Comparison of ENCODE assay signal across 21 cellular contexts in the genomic region with DNA sequence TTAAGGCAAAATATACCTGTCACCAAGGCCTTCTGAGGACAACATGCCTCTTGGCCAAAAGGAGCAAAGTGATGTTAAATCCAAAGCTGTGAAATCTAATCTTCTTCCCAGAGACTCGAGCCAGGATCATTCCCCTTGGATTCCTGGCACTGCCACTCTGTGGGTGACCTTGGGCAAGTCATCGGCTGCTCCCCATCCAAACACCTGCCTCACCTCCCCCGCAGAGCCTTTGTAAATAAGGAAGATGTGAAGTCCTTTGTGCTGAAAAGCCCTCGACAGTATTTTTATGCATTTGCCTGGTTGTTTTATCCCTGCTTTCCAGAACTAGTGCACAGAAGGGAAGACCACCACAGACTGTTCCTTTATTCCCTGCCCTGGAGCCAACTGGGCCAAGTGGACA. TPM values are rescaled to one million over a fixed set of nuclear protein-coding genes. Genes with fewer than 3 reads are reported as not detected.
DNase-seq lines count a peak whose midpoint lies in the region; ATAC-seq, FAIRE-seq and TF ChIP-seq lines count a peak whose summit lies in the region.
"Had no signal": no experiment of that assay in that cellular context is flagged by ENCODE, and none has a peak within 500 bp of the region (broad histone marks: within the 10 kb centered on the region; RNA-seq: fewer than 3 reads in every experiment).

No MANE protein-coding gene starts in this region.

- H3K9me3 ChIP-seq in astrocyte (ENCODE audit: insufficient read depth, low read depth, low read length) (no peaks in the 10 kb centered on the region), MG63 (no peaks in the 10 kb centered on the region), breast epithelium (no peaks in the 10 kb centered on the region)
- H3K9me3 ChIP-seq: thyroid gland had no signal

- H3K4me1 ChIP-seq in astrocyte (ENCODE audit: insufficient read depth, low read length) (peaks cover 11% of the 10 kb centered on the region), breast epithelium (no peaks in the 10 kb centered on the region)

- no peaks in the 10 kb centered on the region for H3K4me1 Mint-ChIP-seq in activated naive CD4-positive, alpha-beta T cell treated with anti-CD3 and anti-CD28 coated beads, Interleukin-2, amount 10 ng/mL, durations not matched to agents 7 days and 5 days
- peaks cover 9% of the 10 kb centered on the region for H3K4me1 Mint-ChIP-seq in astrocyte (ENCODE audit: low read depth, unreplicated experiment)
- H3K4me1 Mint-ChIP-seq in stimulated activated effector memory CD8-positive, alpha-beta T cell treated with anti-CD3 and anti-CD28 coated beads, Interleukin-12 subunit alpha, Interleukin-12 subunit beta, amount 100 ng/mL, for 72 hours: peaks cover 7% of the 10 kb centered on the region

- CTCF ChIA-PET in activated naive CD4-positive, alpha-beta T cell treated with anti-CD3 and anti-CD28 coated beads, Interleukin-2, amount 10 ng/mL, durations not matched to agents 7 days and 5 days (lab: Charles Lee): no interaction called here

- no peak for DNase-seq in activated naive CD4-positive, alpha-beta T cell treated with anti-CD3 and anti-CD28 coated beads, Interleukin-2, amount 50 U/mL, for 72 hours (ENCODE audit: low spot score in 2 of 2)
- DNase-seq in activated naive CD4-positive, alpha-beta T cell treated with anti-CD3 and anti-CD28 coated beads, Interleukin-2, amount 10 ng/mL, durations not matched to agents 7 days and 5 days: no peak
- DNase-seq in NCI-H146 (lab: John Stamatoyannopoulos, UW): peak; percentile 29
- DNase-seq in astrocyte (ENCODE audit: low read depth): no peak
- DNase-seq in stimulated activated effector memory CD8-positive, alpha-beta T cell treated with anti-CD3 and anti-CD28 coated beads, Interleukin-12 subunit alpha, Interleukin-12 subunit beta, amount 100 ng/mL, for 72 hours (ENCODE audit: low spot score in 2 of 2): no peak
- DNase-seq in MG63: no peak
- DNase-seq in NAMALWA (ENCODE audit: low spot score): no peak
- no peak for DNase-seq in breast epithelium (ENCODE audit: low spot score in 2 of 2)
- DNase-seq: activated CD4-positive, alpha-beta T cell treated with anti-CD3 and anti-CD28 coated beads for 4 hours; activated T-cell treated with anti-CD3 and anti-CD28 coated beads, Interleukin-2, amount 50 U/mL, for 72 hours; GF-D8; IMR-90; NCI-H1694; NCI-H526; T-cell; thyroid gland had no signal

- no peak overlapping the region for H2AFZ ChIP-seq in astrocyte (ENCODE audit: low read depth, low read length)

- no peak for TF ChIP-seq POLR2A in breast epithelium (IDR thresholded peaks at IDR 0.05)

- no peak overlapping the region for H3K9ac ChIP-seq in astrocyte (ENCODE audit: low read length)

- FAIRE-seq in astrocyte (lab: Jason Lieb, UNC): no peak
- FAIRE-seq: endothelial cell of umbilical vein had no signal

- H3K27ac ChIP-seq in astrocyte (ENCODE audit: low read depth, low read length) (no peak overlapping the region), breast epithelium (peak overlapping the region in 1 of 2 donors; percentile 29)
- H3K27ac ChIP-seq: HL-60, thyroid gland had no signal

- H3K27me3 ChIP-seq in astrocyte (ENCODE audit: insufficient read depth, low read length) (no peaks in the 10 kb centered on the region), MG63 (no peaks in the 10 kb centered on the region), breast epithelium (no peaks in the 10 kb centered on the region)
- H3K27me3 ChIP-seq: thyroid gland had no signal

- ATAC-seq in activated naive CD4-positive, alpha-beta T cell treated with anti-CD3 and anti-CD28 coated beads, Interleukin-2, amount 50 U/mL, for 72 hours: no peak
- ATAC-seq in stimulated activated effector memory CD8-positive, alpha-beta T cell treated with anti-CD3 and anti-CD28 coated beads, Interleukin-12 subunit alpha, Interleukin-12 subunit beta, amount 100 ng/mL, for 72 hours: no peak
- ATAC-seq: activated T-cell treated with anti-CD3 and anti-CD28 coated beads, Interleukin-2, amount 50 U/mL, for 72 hours; left lobe of liver; T-cell had no signal

- H3K9me3 Mint-ChIP-seq in activated naive CD4-positive, alpha-beta T cell treated with anti-CD3 and anti-CD28 coated beads, Interleukin-2, amount 50 U/mL, for 72 hours: no peaks in the 10 kb centered on the region
- no peaks in the 10 kb centered on the region for H3K9me3 Mint-ChIP-seq in activated naive CD4-positive, alpha-beta T cell treated with anti-CD3 and anti-CD28 coated beads, Interleukin-2, amount 10 ng/mL, durations not matched to agents 7 days and 5 days
- H3K9me3 Mint-ChIP-seq in astrocyte (ENCODE audit: unreplicated experiment): no peaks in the 10 kb centered on the region
- H3K9me3 Mint-ChIP-seq in stimulated activated effector memory CD8-positive, alpha-beta T cell treated with anti-CD3 and anti-CD28 coated beads, Interleukin-12 subunit alpha, Interleukin-12 subunit beta, amount 100 ng/mL, for 72 hours: no peaks in the 10 kb centered on the region
- H3K9me3 Mint-ChIP-seq: activated T-cell treated with anti-CD3 and anti-CD28 coated beads, Interleukin-2, amount 50 U/mL, for 72 hours; T-cell had no signal

- no peaks in the 10 kb centered on the region for H3K36me3 Mint-ChIP-seq in activated naive CD4-positive, alpha-beta T cell treated with anti-CD3 and anti-CD28 coated beads, Interleukin-2, amount 50 U/mL, for 72 hours
- H3K36me3 Mint-ChIP-seq in activated naive CD4-positive, alpha-beta T cell treated with anti-CD3 and anti-CD28 coated beads, Interleukin-2, amount 10 ng/mL, durations not matched to agents 7 days and 5 days: no peaks in the 10 kb centered on the region
- H3K36me3 Mint-ChIP-seq in astrocyte (ENCODE audit: low read depth, unreplicated experiment): peaks cover 6% of the 10 kb centered on the region
- H3K36me3 Mint-ChIP-seq in stimulated activated effector memory CD8-positive, alpha-beta T cell treated with anti-CD3 and anti-CD28 coated beads, Interleukin-12 subunit alpha, Interleukin-12 subunit beta, amount 100 ng/mL, for 72 hours: no peaks in the 10 kb centered on the region
- H3K36me3 Mint-ChIP-seq: activated naive CD8-positive, alpha-beta T cell; T-cell had no signal

- peaks cover 42% of the 10 kb centered on the region for H3K27me3 Mint-ChIP-seq in activated naive CD4-positive, alpha-beta T cell treated with anti-CD3 and anti-CD28 coated beads, Interleukin-2, amount 10 ng/mL, durations not matched to agents 7 days and 5 days
- no peaks in the 10 kb centered on the region for H3K27me3 Mint-ChIP-seq in astrocyte (ENCODE audit: low read depth, unreplicated experiment)
- H3K27me3 Mint-ChIP-seq: activated naive CD8-positive, alpha-beta T cell had no signal

- peak overlapping the region; percentile 39 to 87 for H3K27ac Mint-ChIP-seq in activated naive CD4-positive, alpha-beta T cell treated with anti-CD3 and anti-CD28 coated beads, Interleukin-2, amount 50 U/mL, for 72 hours
- no peak overlapping the region for H3K27ac Mint-ChIP-seq in activated naive CD4-positive, alpha-beta T cell treated with anti-CD3 and anti-CD28 coated beads, Interleukin-2, amount 10 ng/mL, durations not matched to agents 7 days and 5 days
- no peak overlapping the region for H3K27ac Mint-ChIP-seq in astrocyte (ENCODE audit: unreplicated experiment)
- H3K27ac Mint-ChIP-seq in stimulated activated effector memory CD8-positive, alpha-beta T cell treated with anti-CD3 and anti-CD28 coated beads, Interleukin-12 subunit alpha, Interleukin-12 subunit beta, amount 100 ng/mL, for 72 hours: peak overlapping the region; percentile 39
- H3K27ac Mint-ChIP-seq: activated naive CD8-positive, alpha-beta T cell; activated T-cell treated with anti-CD3 and anti-CD28 coated beads, Interleukin-2, amount 50 U/mL, for 72 hours; T-cell had no signal

- H3K4me3 ChIP-seq in astrocyte (ENCODE audit: insufficient read depth, low read depth, low read length): no peak overlapping the region
- no peak overlapping the region for H3K4me3 ChIP-seq in MG63
- H3K4me3 ChIP-seq in breast epithelium: no peak overlapping the region
- H3K4me3 ChIP-seq: thyroid gland had no signal

- TF ChIP-seq CTCF in astrocyte (IDR thresholded peaks at IDR 0.05; ENCODE audit: insufficient read depth, low read depth, low read length) (no peak), breast epithelium (IDR thresholded peaks at IDR 0.05) (no peak)

- peaks cover 93% of the 10 kb centered on the region for H4K20me1 ChIP-seq in astrocyte (ENCODE audit: insufficient read depth, low read length)

- intact Hi-C loops in breast epithelium (cut with DNase I; ENCODE audit: low total_unique reads): loop anchor here (5.0 kb wide), 1 partner anchor 1589 kb away; no protein-coding TSS in a partner anchor

- H3K36me3 ChIP-seq in astrocyte (ENCODE audit: insufficient read depth, low read length) (peaks cover 6% of the 10 kb centered on the region), MG63 (peaks cover 52% of the 10 kb centered on the region), breast epithelium (no peaks in the 10 kb centered on the region)
- H3K36me3 ChIP-seq: thyroid gland had no signal

- peaks cover 98% of the 10 kb centered on the region for H3K79me2 ChIP-seq in astrocyte (ENCODE audit: insufficient read depth, low read length)

- no peak overlapping the region for H3K4me3 Mint-ChIP-seq in activated naive CD4-positive, alpha-beta T cell treated with anti-CD3 and anti-CD28 coated beads, Interleukin-2, amount 10 ng/mL, durations not matched to agents 7 days and 5 days
- peak overlapping the region; percentile 34 for H3K4me3 Mint-ChIP-seq in astrocyte (ENCODE audit: unreplicated experiment)
- no peak overlapping the region for H3K4me3 Mint-ChIP-seq in stimulated activated effector memory CD8-positive, alpha-beta T cell treated with anti-CD3 and anti-CD28 coated beads, Interleukin-12 subunit alpha, Interleukin-12 subunit beta, amount 100 ng/mL, for 72 hours
- H3K4me3 Mint-ChIP-seq: activated naive CD8-positive, alpha-beta T cell; activated T-cell treated with anti-CD3 and anti-CD28 coated beads, Interleukin-2, amount 50 U/mL, for 72 hours; T-cell had no signal

- no peak overlapping the region for H3K4me2 ChIP-seq in astrocyte (ENCODE audit: low read length)

RNA-seq across cellular contexts. Expression of gene CEP295NL, which starts 5.4 kb away (rescaled TPM):
- under 1 TPM in 1 of 2 donors, not detected in 1; 0.61 TPM for total RNA-seq in activated naive CD4-positive, alpha-beta T cell treated with anti-CD3 and anti-CD28 coated beads, Interleukin-2, amount 50 U/mL, for 72 hours
- total RNA-seq in astrocyte (1.3 and 1.6 TPM in 2 replicates), breast epithelium (1 to 10 TPM; 1.8 to 7.2 (median 2.6) TPM)
- total RNA-seq in MG63 (2014; rRNA removed; shearing (Covaris generic); ENCODE audit: low replicate concordance): 0.67 TPM in 1 of 2 replicates, not detected in the other
- total RNA-seq: OCI-LY7 had no signal

RNA-seq across cellular contexts. Expression of gene TIMP2, which starts 16.8 kb away (rescaled TPM):
- 1 to 10 TPM; 1.1 TPM for total RNA-seq in activated naive CD4-positive, alpha-beta T cell treated with anti-CD3 and anti-CD28 coated beads, Interleukin-2, amount 50 U/mL, for 72 hours
- 184 and 187 TPM in 2 replicates for total RNA-seq in astrocyte
- total RNA-seq in MG63 (2014; rRNA removed; shearing (Covaris generic); ENCODE audit: low replicate concordance): 127 and 145 TPM in 2 replicates
- 100 to 1,000 TPM in 2 of 3 donors, 10 to 100 TPM in 1; 72.0 to 344 (median 112) TPM for total RNA-seq in breast epithelium

Comparison
In these comparisons a context has a peak if more than half of its experiments do, and no peak if none do; other contexts are left out.
1. H3K27ac Mint-ChIP-seq: peak in activated naive CD4-positive, alpha-beta T cell treated with anti-CD3 and anti-CD28 coated beads, Interleukin-2, amount 50 U/mL, for 72 hours (2 of 2) and stimulated activated effector memory CD8-positive, alpha-beta T cell treated with anti-CD3 and anti-CD28 coated beads, Interleukin-12 subunit alpha, Interleukin-12 subunit beta, amount 100 ng/mL, for 72 hours (single experiment); none in activated naive CD4-positive, alpha-beta T cell treated with anti-CD3 and anti-CD28 coated beads, Interleukin-2, amount 10 ng/mL, durations not matched to agents 7 days and 5 days (single experiment) and astrocyte (single experiment).
2. RNA of gene TIMP2, which starts 16.8 kb away (total RNA-seq): 184 to 187 TPM in astrocyte, 127 to 145 TPM in MG63 and 72.0 to 344 TPM in breast epithelium; 1.1 TPM in activated naive CD4-positive, alpha-beta T cell treated with anti-CD3 and anti-CD28 coated beads, Interleukin-2, amount 50 U/mL, for 72 hours; every median in the first group is over 10 times any median in the second.